27 cellular contexts compared by ENCODE assay signal in genomic region chr2:165903406-165903805, GRCh38. TPM values are rescaled to one million over a fixed set of nuclear protein-coding genes. Genes with fewer than 3 reads are reported as not detected.
DNase-seq lines count a peak whose midpoint lies in the region; ATAC-seq, FAIRE-seq and TF ChIP-seq lines count a peak whose summit lies in the region.
"Had no signal": no experiment of that assay in that cellular context is flagged by ENCODE, and none has a peak within 500 bp of the region (broad histone marks: within the 10 kb centered on the region; RNA-seq: fewer than 3 reads in every experiment).

No MANE protein-coding gene starts in this region.

- H3K36me3 ChIP-seq in SK-N-SH (replicated peaks in 1 of 2; ENCODE audit: control insufficient read depth in 1 of 2, insufficient read depth in 2 of 2, low read length in 1 of 2) (peaks cover 56 to 72% of the 10 kb centered on the region in 2 experiments), HepG2 (replicated peaks in 1 of 2; ENCODE audit: control insufficient read depth in 1 of 2, insufficient read depth in 2 of 2, low read length in 2 of 2) (peaks cover 19 to 69% of the 10 kb centered on the region in 2 experiments), heart left ventricle (peaks cover 0 to 83% (median 36%) of the 10 kb centered on the region in 9 donors)
- H3K36me3 ChIP-seq in CD4-positive, CD25-positive, alpha-beta regulatory T cell (ENCODE audit: control insufficient read depth, insufficient read depth, low read length): peaks cover 27% of the 10 kb centered on the region

- H3K27me3 Mint-ChIP-seq in CD4-positive, CD25-positive, alpha-beta regulatory T cell: no peaks in the 10 kb centered on the region
- H3K27me3 Mint-ChIP-seq: T-helper 17 cell had no signal

- no peaks in the 10 kb centered on the region for H3K9me3 Mint-ChIP-seq in CD4-positive, CD25-positive, alpha-beta regulatory T cell
- H3K9me3 Mint-ChIP-seq: activated naive CD4-positive, alpha-beta T cell treated with anti-CD3 and anti-CD28 coated beads, Interleukin-2, amount 50 U/mL, for 72 hours; CD8-positive, alpha-beta T cell had no signal

- in situ Hi-C loops in HepG2 (cut with HindIII; ENCODE audit: extremely low pct_ligation_motif_present, low pct_unique_long_range_greater_than_20kb): no loop called here

- H3K79me2 ChIP-seq in SK-N-SH (ENCODE audit: insufficient read depth) (no peaks in the 10 kb centered on the region), HepG2 (ENCODE audit: insufficient read depth, low read length) (no peaks in the 10 kb centered on the region)

- no peak; the same call in 2 of the 3 replicates for ATAC-seq in SK-N-SH treated with all-trans-retinoic acid at 6 μM for 48 hours
- no peak for ATAC-seq in CD4-positive, CD25-positive, alpha-beta regulatory T cell (ENCODE audit: low read depth in 2 of 2)
- ATAC-seq in HepG2: peak; percentile 49
- no peak for ATAC-seq in HG02981 (IDR thresholded peaks at IDR 0.05; ENCODE audit: unreplicated experiment)
- ATAC-seq in heart left ventricle: no peak
- ATAC-seq: T-helper 17 cell had no signal

- H3K9ac ChIP-seq in SK-N-SH: no peak overlapping the region
- no peak overlapping the region for H3K9ac ChIP-seq in HepG2 (ENCODE audit: insufficient read depth, low read depth, low read length)

- FAIRE-seq in HepG2 (lab: Jason Lieb, UNC): no peak
- FAIRE-seq: keratinocyte had no signal

- no peaks in the 10 kb centered on the region for H4K20me1 ChIP-seq in SK-N-SH (ENCODE audit: insufficient read depth)
- no peaks in the 10 kb centered on the region for H4K20me1 ChIP-seq in HepG2 (ENCODE audit: insufficient read depth, low read length)

- peaks cover 5 to 16% (median 8%) of the 10 kb centered on the region in 4 donors for H3K4me1 Mint-ChIP-seq in CD4-positive, CD25-positive, alpha-beta regulatory T cell

- TF ChIP-seq RAD21 in SK-N-SH (IDR thresholded peaks at IDR 0.05; ENCODE audit: low read length): no peak
- TF ChIP-seq RAD21 in HepG2 (CRISPR knock-in tag; IDR thresholded peaks at IDR 0.05): no peak

- BruUV-seq in HepG2 (replicated peaks; lab: Mats Ljungman, UMichigan): no TSS peak

- POLR2A ChIA-PET in SK-N-SH (lab: Yijun Ruan, JAX): interaction anchor here (0.7 kb wide), 1 partner anchor 27 kb away, joined by 3 read pairs; no protein-coding TSS in a partner anchor
- POLR2A ChIA-PET in HepG2 (lab: Yijun Ruan, JAX): no interaction called here

- no peak overlapping the region for H3K4me3 Mint-ChIP-seq in CD4-positive, CD25-positive, alpha-beta regulatory T cell

- DNase-seq in SK-N-SH (no peak), HepG2 (ENCODE audit: low spot score) (no peak), heart left ventricle (no peak)
- DNase-seq in CD4-positive, CD25-positive, alpha-beta regulatory T cell: no peak
- no peak for DNase-seq in stimulated activated CD4-positive, alpha-beta T cell treated with anti-CD3 and anti-CD28 coated beads, Interleukin-12 subunit alpha, Interleukin-12 subunit beta, amount 100 ng/mL, for 4 hours
- DNase-seq: activated CD8-positive, alpha-beta memory T cell treated with anti-CD3 and anti-CD28 coated beads, Interleukin-2, amount 50 U/mL, for 4 hours; CD8-positive, alpha-beta T cell; central memory CD4-positive, alpha-beta T cell; DMS153; dorsolateral prefrontal cortex; H7; mucosa of descending colon; NCI-H1417 treated with DMSO at 0.1 percent for 48 hours; NCI-H2081 treated with DMSO at 0.1 percent for 48 hours; NCI-H226; stimulated activated CD4-positive, alpha-beta T cell treated with anti-CD3 and anti-CD28 coated beads, Interleukin-2, amount 100 ng/mL, for 24 hours; T-helper 17 cell; tibial artery had no signal

- no peak overlapping the region for H2AFZ ChIP-seq in SK-N-SH (ENCODE audit: low read depth)
- no peak overlapping the region for H2AFZ ChIP-seq in HepG2 (ENCODE audit: low read length)

- H3F3A ChIP-seq in SK-N-SH (replicated peaks; ENCODE audit: insufficient read depth): peaks cover 9% of the 10 kb centered on the region

- H3K4me3 ChIP-seq in SK-N-SH (ENCODE audit: low read depth in 2 of 2, low read length in 1 of 2): peak overlapping the region in 1 of 2 experiments; percentile 36; a peak in 1 of 4 replicates
- peak overlapping the region; percentile 48 for H3K4me3 ChIP-seq in CD4-positive, CD25-positive, alpha-beta regulatory T cell (ENCODE audit: low read depth, low read length)
- H3K4me3 ChIP-seq in HepG2 (replicated peaks in 1 of 3; ENCODE audit: insufficient read depth in 1 of 3, low read depth in 2 of 3, low read length in 3 of 3): no peak overlapping the region
- no peak overlapping the region for H3K4me3 ChIP-seq in heart left ventricle
- H3K4me3 ChIP-seq: mucosa of descending colon, right atrium auricular region, smooth muscle cell, tibial artery had no signal

- H3K9me2 ChIP-seq in SK-N-SH: no peaks in the 10 kb centered on the region; the same call in 1 of the 2 replicates

- TF ChIP-seq EP300 in SK-N-SH (IDR thresholded peaks at IDR 0.05; ENCODE audit: borderline replicate concordance in 1 of 2, low read depth in 1 of 2, low read length in 1 of 2) (no peak), HepG2 (IDR thresholded peaks at IDR 0.05; ENCODE audit: low read depth in 2 of 2, low read length in 2 of 2) (no peak), HepG2 (CRISPR knock-in tag; IDR thresholded peaks at IDR 0.05; ENCODE audit: borderline replicate concordance) (no peak)

- H3K27ac ChIP-seq in SK-N-SH (ENCODE audit: low read depth in 2 of 2, low read length in 1 of 2): no peak overlapping the region
- H3K27ac ChIP-seq in CD4-positive, CD25-positive, alpha-beta regulatory T cell (ENCODE audit: insufficient read depth, low read length, poor library complexity, severe bottlenecking): no peak overlapping the region
- H3K27ac ChIP-seq in VCaP: peak overlapping the region; percentile 84
- H3K27ac ChIP-seq in HepG2 (ENCODE audit: extremely low read length, insufficient read depth, low read length): no peak overlapping the region
- peak overlapping the region in 1 of 12 donors; percentile 27 for H3K27ac ChIP-seq in heart left ventricle
- H3K27ac ChIP-seq: 22Rv1, ascending aorta, right atrium auricular region, tibial artery had no signal

- H3K9me3 ChIP-seq in SK-N-SH (no peaks in the 10 kb centered on the region), HepG2 (ENCODE audit: low read length) (no peaks in the 10 kb centered on the region), heart left ventricle (no peaks in the 10 kb centered on the region)
- H3K9me3 ChIP-seq in CD4-positive, CD25-positive, alpha-beta regulatory T cell (ENCODE audit: control insufficient read depth in 2 of 2, low read length in 2 of 2): peaks cover 0 to 2% of the 10 kb centered on the region in 2 experiments
- H3K9me3 ChIP-seq: ascending aorta, mucosa of descending colon, right atrium auricular region, tibial artery had no signal

- peak overlapping the region in 2 of 3 donors; percentile 4 to 6 for H3K27ac Mint-ChIP-seq in CD4-positive, CD25-positive, alpha-beta regulatory T cell
- H3K27ac Mint-ChIP-seq: CD8-positive, alpha-beta T cell; T-helper 17 cell had no signal

- H3K4me1 ChIP-seq in SK-N-SH (ENCODE audit: control insufficient read depth in 1 of 2, insufficient read depth in 2 of 2, low read depth in 1 of 2, low read length in 1 of 2) (peaks cover 0 to 2% of the 10 kb centered on the region in 2 experiments; a peak in 2 of 4 replicates), HepG2 (ENCODE audit: insufficient read depth, low read length) (no peaks in the 10 kb centered on the region), heart left ventricle (peaks cover 0 to 18% (median 6%) of the 10 kb centered on the region in 12 donors)
- H3K4me1 ChIP-seq in CD4-positive, CD25-positive, alpha-beta regulatory T cell (ENCODE audit: control insufficient read depth, insufficient read depth, low read length, poor library complexity, severe bottlenecking): peaks cover 6% of the 10 kb centered on the region

- peaks cover 56% of the 10 kb centered on the region for H3K36me3 Mint-ChIP-seq in CD4-positive, CD25-positive, alpha-beta regulatory T cell

- TF ChIP-seq POLR2A in HepG2 (IDR thresholded peaks at IDR 0.05; ENCODE audit: insufficient read depth in 1 of 2, low read depth in 2 of 2, low read length in 2 of 2): no peak
- no peak for TF ChIP-seq POLR2A in heart left ventricle (IDR thresholded peaks at IDR 0.05)

- no peak for TF ChIP-seq CTCF in SK-N-SH (IDR thresholded peaks at IDR 0.05)
- no peak for TF ChIP-seq CTCF in VCaP (conservative IDR thresholded peaks at IDR 0.05)
- no peak for TF ChIP-seq CTCF in HepG2 (CRISPR knock-in tag; IDR thresholded peaks at IDR 0.05)
- no peak for TF ChIP-seq CTCF in heart left ventricle (IDR thresholded peaks at IDR 0.05)

- H3K4me2 ChIP-seq in SK-N-SH (peak overlapping the region; percentile 62; the same call in 1 of the 2 replicates), HepG2 (ENCODE audit: low read depth, low read length) (no peak overlapping the region)
- H3K4me2 ChIP-seq: smooth muscle cell had no signal

- CTCF ChIA-PET in SK-N-SH (lab: Yijun Ruan, JAX): interaction anchor here (1.0 to 1.4 kb wide), 2 partner anchors 29 to 30 kb away, joined by 3 to 4 read pairs; no protein-coding TSS in a partner anchor
- CTCF ChIA-PET in HepG2 (lab: Yijun Ruan, JAX; ENCODE audit: low intra/inter-chr PET ratio, low total read pairs): no interaction called here

- intact Hi-C loops in HepG2 (cut with micrococcal nuclease; ENCODE audit: unreplicated experiment): no loop called here
- intact Hi-C loops in heart left ventricle (cut with DNase I): no loop called here

- WGBS in SK-N-SH (ENCODE audit: low lambda C conversion rate): 96% methylated on average over 5 of the region's 5 CpGs
- 98% methylated on average over 5 of the region's 5 CpGs for WGBS in HepG2 (ENCODE audit: low lambda C conversion rate)
- WGBS in heart left ventricle, 4 donors: 94 to 97% (median 95%) methylated on average over 5 of the region's 5 CpGs

- no peaks in the 10 kb centered on the region for H3K27me3 ChIP-seq in SK-N-SH (ENCODE audit: insufficient read depth)
- H3K27me3 ChIP-seq in CD4-positive, CD25-positive, alpha-beta regulatory T cell (ENCODE audit: control insufficient read depth, insufficient read depth, low read length): no peaks in the 10 kb centered on the region
- no peaks in the 10 kb centered on the region for H3K27me3 ChIP-seq in HepG2 (ENCODE audit: control insufficient read depth in 1 of 2, insufficient read depth in 2 of 2, low read length in 2 of 2)
- H3K27me3 ChIP-seq in heart left ventricle: no peaks in the 10 kb centered on the region
- H3K27me3 ChIP-seq: ascending aorta, dorsolateral prefrontal cortex, right atrium auricular region, tibial artery had no signal

RNA-seq across cellular contexts. Expression of gene TTC21B, which starts 50.2 kb away (rescaled TPM):
- 9.6 and 10.1 TPM in 2 replicates for polyA plus RNA-seq in SK-N-SH (2012; rRNA removed)
- 7.6 and 9.2 TPM in 2 replicates for polyA plus RNA-seq in SK-N-SH (2012; cell fraction: cytosol; rRNA removed)
- 19.7 and 29.3 TPM in 2 replicates for polyA plus RNA-seq in SK-N-SH (2012; cell fraction: nucleus; rRNA removed)
- total RNA-seq in CD4-positive, CD25-positive, alpha-beta regulatory T cell: 31.2 TPM
- 1 to 10 TPM; 5.1 to 7.8 (median 6.6) TPM for polyA plus RNA-seq in CD4-positive, CD25-positive, alpha-beta regulatory T cell
- total RNA-seq in HepG2 (2016; rRNA removed; fragmentation: Illumina TruSeq; extraction: Trizol): 63.0 and 67.1 TPM in 2 replicates
- 9.8 and 11.3 TPM in 2 replicates for total RNA-seq in HepG2 (2016; cell fraction: cytosol; rRNA removed; fragmentation: Illumina TruSeq; extraction: Trizol; ENCODE audit: low read depth)
- total RNA-seq in HepG2 (2016; cell fraction: insoluble cytoplasmic fraction; rRNA removed; fragmentation: Illumina TruSeq; extraction: Trizol): 65.1 and 67.5 TPM in 2 replicates
- total RNA-seq in HepG2 (2016; cell fraction: membrane; rRNA removed; fragmentation: Illumina TruSeq; extraction: Trizol): 13.3 and 17.1 TPM in 2 replicates
- total RNA-seq in HepG2 (2016; cell fraction: nucleus; rRNA removed; fragmentation: Illumina TruSeq; extraction: Trizol): 163 and 169 TPM in 2 replicates
- 38.0 and 39.1 TPM in 2 replicates for polyA plus RNA-seq in HepG2 (2011; rRNA removed)
- 12.5 and 17.8 TPM in 2 replicates for polyA plus RNA-seq in HepG2 (2011; cell fraction: cytosol; rRNA removed)
- 80.7 and 97.9 TPM in 2 replicates for polyA plus RNA-seq in HepG2 (2011; cell fraction: nucleus; rRNA removed)
- polyA plus RNA-seq in HepG2 (2012): 25.2 and 35.3 TPM in 2 replicates
- 1.3 and 1.8 TPM in 2 replicates for polyA plus RNA-seq in HepG2 (2016; cell fraction: cytosol; fragmentation: Illumina TruSeq; extraction: Trizol; ENCODE audit: low read depth)
- polyA plus RNA-seq in HepG2 (2016; cell fraction: insoluble cytoplasmic fraction; fragmentation: Illumina TruSeq; extraction: Trizol; ENCODE audit: low read depth): 31.1 and 32.4 TPM in 2 replicates
- 3.7 TPM in 2 replicates for polyA plus RNA-seq in HepG2 (2016; cell fraction: membrane; fragmentation: Illumina TruSeq; extraction: Trizol; ENCODE audit: low read depth)
- polyA plus RNA-seq in HepG2 (2016; cell fraction: nucleus; fragmentation: Illumina TruSeq; extraction: Trizol; ENCODE audit: insufficient read depth, low read depth): 95.6 and 102 TPM in 2 replicates
- polyA minus RNA-seq in HepG2 (2011; rRNA and poly(A)+ RNA removed; ENCODE audit: low replicate concordance): 6.0 and 33.9 TPM in 2 replicates
- 24.3 and 27.9 TPM in 2 replicates for polyA minus RNA-seq in HepG2 (2011; cell fraction: cytosol; rRNA and poly(A)+ RNA removed)
- 383 and 385 TPM in 2 replicates for polyA minus RNA-seq in HepG2 (2011; cell fraction: nucleus; rRNA and poly(A)+ RNA removed)
- 10 to 100 TPM in 8 of 9 donors, 1 to 10 TPM in 1; 8.8 to 16.1 (median 13.6) TPM for total RNA-seq in heart left ventricle
- polyA plus RNA-seq in heart left ventricle: 1 to 10 TPM; 3.7 to 5.4 TPM
